In the genomic region with DNA sequence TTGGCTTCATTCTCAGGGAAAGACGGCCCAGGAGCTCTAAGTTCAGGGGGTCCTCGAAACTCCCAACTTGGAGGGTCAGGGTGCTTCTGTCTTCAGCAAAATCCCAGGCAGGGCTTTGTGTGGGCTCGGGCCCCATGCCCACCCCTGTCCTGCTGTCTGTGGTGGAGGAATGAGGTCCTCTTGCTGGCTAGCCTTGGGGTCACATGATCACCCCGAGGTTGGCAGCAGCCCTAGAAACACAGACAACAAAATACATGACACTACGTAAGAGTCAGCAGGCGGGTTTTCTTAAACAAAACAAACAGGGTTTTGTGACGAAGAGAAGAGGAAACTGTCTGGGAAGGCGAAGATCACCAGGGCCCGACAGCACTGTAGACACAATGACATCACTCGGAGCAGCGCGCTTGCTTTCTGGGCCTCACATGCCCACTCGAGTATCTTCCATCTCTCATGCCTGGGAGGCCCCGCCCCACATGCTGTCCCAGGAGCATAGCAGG, we compare ENCODE assay signal across 10 cellular contexts.
DNase-seq lines count a peak whose midpoint lies in the region; ATAC-seq, FAIRE-seq and TF ChIP-seq lines count a peak whose summit lies in the region.
"Had no signal": no experiment of that assay in that cellular context is flagged by ENCODE, and none has a peak within 500 bp of the region (broad histone marks: within the 10 kb centered on the region; RNA-seq: fewer than 3 reads in every experiment).

No MANE protein-coding gene starts in this region.

- H3K27ac ChIP-seq in ovary = peak overlapping the region in 1 of 2 donors; percentile 77

- no peaks in the 10 kb centered on the region for H3K9me3 ChIP-seq in ovary

- WGBS in ovary, 3 donors = 40 to 49% (median 44%) methylated on average over 14 of the region's 14 CpGs

- TF ChIP-seq CTCF in ovary (IDR thresholded peaks at IDR 0.05) = no peak

- no peak for TF ChIP-seq POLR2A in ovary (IDR thresholded peaks at IDR 0.05)

- H3K36me3 ChIP-seq in ovary = no peaks in the 10 kb centered on the region

- intact Hi-C loops in ovary (cut with DNase I) = loop anchor here in 1 of 4 donors (5.0 kb wide), 1 partner anchor 370 kb away; no protein-coding TSS in a partner anchor

- no peak overlapping the region for H3K4me3 ChIP-seq in ovary

- no peak for ATAC-seq in GM21526 (IDR thresholded peaks at IDR 0.05; ENCODE audit: low FRiP score, unreplicated experiment)
- ATAC-seq in GM18861 (IDR thresholded peaks at IDR 0.05; ENCODE audit: unreplicated experiment) = no peak
- ATAC-seq in HG03139 (IDR thresholded peaks at IDR 0.05; ENCODE audit: unreplicated experiment) = no peak

- no peak for TF ChIP-seq EP300 in ovary (IDR thresholded peaks at IDR 0.05)

- peaks cover 19% of the 10 kb centered on the region for H3K4me1 ChIP-seq in ovary (ENCODE audit: insufficient read depth)

- no peaks in the 10 kb centered on the region for H3K27me3 ChIP-seq in ovary

- FAIRE-seq in frontal cortex (lab: Jason Lieb, UNC) = peak; percentile 40

- DNase-seq in DMS153 (lab: John Stamatoyannopoulos, UW) = peak; percentile 83
- peak; percentile 36 for DNase-seq in T1000 (lab: John Stamatoyannopoulos, UW)
- DNase-seq in frontal cortex (ENCODE audit: low spot score in 2 of 2) = peak; percentile 83 to 89
- DNase-seq in ovary = peak; percentile 78 to 88 (median 84)
- no peak for DNase-seq in activated gamma-delta T cell (lab: John Stamatoyannopoulos, UW)
- DNase-seq: activated CD4-positive, alpha-beta memory T cell treated with anti-CD3 and anti-CD28 coated beads, Interleukin-2, amount 10 ng/mL, durations not matched to agents 7 days and 5 days; NCI-H2107 had no signal
